In the genomic region with DNA sequence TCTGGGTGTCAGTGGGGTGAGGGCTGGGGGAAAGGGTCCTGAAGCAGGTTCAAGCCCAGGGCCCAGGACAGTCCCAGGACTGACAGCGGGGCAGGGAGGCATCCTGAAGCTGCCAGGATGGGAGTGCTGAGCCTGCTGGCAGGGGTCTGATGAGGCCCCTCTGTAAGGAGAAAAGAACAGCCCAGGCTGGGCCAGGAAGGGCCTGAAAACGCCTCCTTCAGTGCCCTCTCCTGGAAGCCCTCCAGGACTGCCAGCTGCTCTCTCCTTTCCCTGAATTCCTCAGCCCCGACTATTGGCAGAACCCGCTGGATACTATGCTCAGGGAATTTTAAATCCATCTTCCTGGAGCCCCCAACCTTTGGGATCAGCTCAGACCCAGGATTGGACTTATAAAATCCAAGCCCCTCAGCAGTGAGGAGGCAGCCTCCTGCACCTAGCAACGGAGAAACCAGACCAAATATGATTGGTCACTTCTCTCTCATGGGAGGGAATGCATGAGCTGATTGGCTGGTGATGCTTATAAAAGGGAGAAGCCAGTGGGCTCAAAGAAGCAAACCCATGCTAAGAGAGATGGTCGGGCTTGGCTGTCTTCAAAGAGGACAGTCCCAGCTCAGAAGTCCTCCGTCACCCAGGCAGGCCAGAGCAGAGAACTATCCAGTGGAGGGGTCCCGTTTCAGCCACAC, we compare ENCODE assay signal across 13 cellular contexts.
DNase-seq lines count a peak whose midpoint lies in the region; ATAC-seq, FAIRE-seq and TF ChIP-seq lines count a peak whose summit lies in the region.
"Had no signal": no experiment of that assay in that cellular context is flagged by ENCODE, and none has a peak within 500 bp of the region (broad histone marks: within the 10 kb centered on the region; RNA-seq: fewer than 3 reads in every experiment).

No MANE protein-coding gene starts in this region.

- POLR2A ChIA-PET in A549 (lab: Yijun Ruan, JAX), result interaction anchor here (0.5 kb wide), 1 partner anchor 316 kb away, joined by 4 read pairs; no protein-coding TSS in a partner anchor

- peak in 1 of 2 experiments; percentile 76; a peak in 3 of 6 replicates for ATAC-seq in A549
- no peak for ATAC-seq in HG03108 (IDR thresholded peaks at IDR 0.05; ENCODE audit: unreplicated experiment)
- ATAC-seq: activated CD8-positive, alpha-beta T cell treated with anti-CD3 and anti-CD28 coated beads, Interleukin-2, amount 10 ng/mL, durations not matched to agents 7 days and 5 days; left lobe of liver had no signal

- peak; percentile 33 to 72 for DNase-seq in A549 (ENCODE audit: low read depth in 1 of 2, low spot score in 1 of 2)
- DNase-seq in EH (ENCODE audit: low read depth), result peak; percentile 39
- DNase-seq in NB4 (ENCODE audit: low read depth), result peak; percentile 57
- DNase-seq in dermis microvascular lymphatic vessel endothelial cell (ENCODE audit: low read depth in 2 of 2), result peak; percentile 22 to 49
- DNase-seq in progenitor cell of endocrine pancreas (ENCODE audit: low spot score, unreplicated experiment), result no peak
- DNase-seq in type B pancreatic cell (ENCODE audit: extremely low spot score, unreplicated experiment), result no peak
- DNase-seq in activated T-cell treated with anti-CD3 and anti-CD28 coated beads, Interleukin-2, amount 50 U/mL, for 48 hours, result no peak
- DNase-seq: activated CD8-positive, alpha-beta T cell treated with anti-CD3 and anti-CD28 coated beads, Interleukin-2, amount 10 ng/mL, durations not matched to agents 7 days and 5 days; anterior cingulate cortex; NCI-H1930; trophoblast cell had no signal

- peaks cover 9% of the 10 kb centered on the region for H3K4me1 ChIP-seq in A549

- H3K9me3 Mint-ChIP-seq in progenitor cell of endocrine pancreas (ENCODE audit: low read depth) (no peaks in the 10 kb centered on the region), type B pancreatic cell (no peaks in the 10 kb centered on the region)

- H3K4me3 Mint-ChIP-seq in progenitor cell of endocrine pancreas (ENCODE audit: low read depth), result no peak overlapping the region
- H3K4me3 Mint-ChIP-seq in type B pancreatic cell, result no peak overlapping the region
- H3K4me3 Mint-ChIP-seq: activated CD8-positive, alpha-beta T cell treated with anti-CD3 and anti-CD28 coated beads, Interleukin-2, amount 10 ng/mL, durations not matched to agents 7 days and 5 days had no signal

- no peak for TF ChIP-seq POLR2A in A549 (IDR thresholded peaks at IDR 0.05; ENCODE audit: low read length)
- no peak for TF ChIP-seq POLR2A in NB4 (IDR thresholded peaks at IDR 0.05; ENCODE audit: extremely low read depth, insufficient read length)

- peaks cover 14% of the 10 kb centered on the region for H3K4me1 Mint-ChIP-seq in progenitor cell of endocrine pancreas (ENCODE audit: low read depth)
- peaks cover 17% of the 10 kb centered on the region for H3K4me1 Mint-ChIP-seq in type B pancreatic cell (ENCODE audit: unreplicated experiment)

- H3K27me3 Mint-ChIP-seq in progenitor cell of endocrine pancreas (peaks cover 11% of the 10 kb centered on the region), type B pancreatic cell (peaks cover 7% of the 10 kb centered on the region)

- H3K4me3 ChIP-seq in A549 (no peak overlapping the region), NB4 (ENCODE audit: low read depth, low read length) (no peak overlapping the region)

- no peak overlapping the region for H3K4me2 ChIP-seq in A549

- H3K27ac ChIP-seq in A549, result no peak overlapping the region

- CTCF ChIA-PET in A549 (lab: Yijun Ruan, JAX), result interaction anchor here (0.7 to 9.1 kb wide), 4 partner anchors 9 to 52 kb away, joined by 3 to 122 read pairs (median 4); no protein-coding TSS in a partner anchor

- no peak overlapping the region for H3K27ac Mint-ChIP-seq in progenitor cell of endocrine pancreas
- H3K27ac Mint-ChIP-seq in type B pancreatic cell, result no peak overlapping the region
- H3K27ac Mint-ChIP-seq: activated CD8-positive, alpha-beta T cell treated with anti-CD3 and anti-CD28 coated beads, Interleukin-2, amount 10 ng/mL, durations not matched to agents 7 days and 5 days had no signal

- TF ChIP-seq CTCF in A549 (IDR thresholded peaks at IDR 0.05) (no peak), NB4 (IDR thresholded peaks at IDR 0.05; ENCODE audit: low read depth, low read length) (no peak), progenitor cell of endocrine pancreas (IDR thresholded peaks at IDR 0.05; ENCODE audit: unreplicated experiment) (no peak), type B pancreatic cell (conservative IDR thresholded peaks at IDR 0.05) (no peak)

- no peaks in the 10 kb centered on the region for H3K9me3 ChIP-seq in A549

- 28% methylated on average over 8 of the region's 8 CpGs for WGBS in A549 (ENCODE audit: missing lambda C conversion rate)

- H3K36me3 Mint-ChIP-seq in progenitor cell of endocrine pancreas (ENCODE audit: insufficient read depth) (no peaks in the 10 kb centered on the region), type B pancreatic cell (no peaks in the 10 kb centered on the region)

- TF ChIP-seq RAD21 in A549 (conservative IDR thresholded peaks at IDR 0.05 in 1 of 2, IDR thresholded peaks at IDR 0.05 in 1 of 2), result no peak

- no peak for TF ChIP-seq EP300 in A549 (IDR thresholded peaks at IDR 0.05)

- FAIRE-seq in A549 (lab: Jason Lieb, UNC), result no peak

TF ChIP-seq in A549, 52 proteins besides CTCF, POLR2A, EP300 and RAD21:
- TF ChIP-seq, protein P1, sequence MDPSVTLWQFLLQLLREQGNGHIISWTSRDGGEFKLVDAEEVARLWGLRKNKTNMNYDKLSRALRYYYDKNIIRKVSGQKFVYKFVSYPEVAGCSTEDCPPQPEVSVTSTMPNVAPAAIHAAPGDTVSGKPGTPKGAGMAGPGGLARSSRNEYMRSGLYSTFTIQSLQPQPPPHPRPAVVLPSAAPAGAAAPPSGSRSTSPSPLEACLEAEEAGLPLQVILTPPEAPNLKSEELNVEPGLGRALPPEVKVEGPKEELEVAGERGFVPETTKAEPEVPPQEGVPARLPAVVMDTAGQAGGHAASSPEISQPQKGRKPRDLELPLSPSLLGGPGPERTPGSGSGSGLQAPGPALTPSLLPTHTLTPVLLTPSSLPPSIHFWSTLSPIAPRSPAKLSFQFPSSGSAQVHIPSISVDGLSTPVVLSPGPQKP (IDR thresholded peaks at IDR 0.05; ENCODE audit: low read depth, low read length), result no peak
- TF ChIP-seq SMC3 (IDR thresholded peaks at IDR 0.05) (no peak), RCOR1 (IDR thresholded peaks at IDR 0.05; ENCODE audit: low read depth, low read length) (no peak), RFX5 (IDR thresholded peaks at IDR 0.05) (peak; percentile 97), ZC3H11A (IDR thresholded peaks at IDR 0.05) (no peak), HOXA7 (CRISPR knock-in tag; IDR thresholded peaks at IDR 0.05) (no peak)
- TF ChIP-seq, protein P2, sequence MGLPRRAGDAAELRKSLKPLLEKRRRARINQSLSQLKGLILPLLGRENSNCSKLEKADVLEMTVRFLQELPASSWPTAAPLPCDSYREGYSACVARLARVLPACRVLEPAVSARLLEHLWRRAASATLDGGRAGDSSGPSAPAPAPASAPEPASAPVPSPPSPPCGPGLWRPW (IDR thresholded peaks at IDR 0.05), result no peak

Comparison
In these comparisons a context has a peak if more than half of its experiments do, and no peak if none do; other contexts are left out.
1. DNase-seq: peak in A549 (2 of 2), EH (single experiment), NB4 (single experiment) and dermis microvascular lymphatic vessel endothelial cell (2 of 2); none in progenitor cell of endocrine pancreas (single experiment), type B pancreatic cell (single experiment) and activated T-cell treated with anti-CD3 and anti-CD28 coated beads, Interleukin-2, amount 50 U/mL, for 48 hours (0 of 2).